Comparison of ENCODE assay signal across 8 cellular contexts in genomic region chr7:92133133-92133736, GRCh38.
DNase-seq lines count a peak whose midpoint lies in the region; ATAC-seq, FAIRE-seq and TF ChIP-seq lines count a peak whose summit lies in the region.

No MANE protein-coding gene starts in this region.

- CTCF ChIA-PET in HEK293T (lab: Yijun Ruan, JAX), result interaction anchor here (0.6 to 0.9 kb wide), 7 partner anchors 8 to 509 kb away, joined by 3 to 5 read pairs (median 3); partner anchors contain the start of gene MTERF1

- H3K4me1 ChIP-seq in mucosa of rectum (ENCODE audit: control insufficient read depth in 2 of 2, insufficient read depth in 2 of 2, low read length in 2 of 2), result peaks cover 6 to 13% of the 10 kb centered on the region in 2 donors

- no peak for FAIRE-seq in D721Med (lab: Jason Lieb, UNC)

- TF ChIP-seq CTCF in D721Med (IDR thresholded peaks at IDR 0.05; ENCODE audit: insufficient read depth, missing control alignments), result no peak

- POLR2A ChIA-PET in HEK293T (lab: Yijun Ruan, JAX), result interaction anchor here (0.6 to 2.4 kb wide), 8 partner anchors 8 to 314 kb away, joined by 3 to 13 read pairs (median 3); partner anchors contain the start of genes AKAP9, ANKIB1, GATAD1 and KRIT1

- peak overlapping the region; percentile 81 to 94 for H3K4me3 ChIP-seq in mucosa of rectum (ENCODE audit: low read length in 2 of 2)

- H3K36me3 ChIP-seq in mucosa of rectum (ENCODE audit: control insufficient read depth in 2 of 2, insufficient read depth in 2 of 2, low read length in 2 of 2), result peaks cover 8 to 13% of the 10 kb centered on the region in 2 donors

- H3K27me3 ChIP-seq in mucosa of rectum (ENCODE audit: control insufficient read depth in 2 of 2, insufficient read depth in 2 of 2, low read length in 2 of 2), result no peaks in the 10 kb centered on the region

- no peaks in the 10 kb centered on the region for H3K9me3 ChIP-seq in mucosa of rectum (ENCODE audit: control insufficient read depth in 2 of 2, low read length in 2 of 2)

- peak overlapping the region; percentile 95 for H3K27ac ChIP-seq in cingulate gyrus (ENCODE audit: low read depth, low read length)
- peak overlapping the region; percentile 96 to 98 for H3K27ac ChIP-seq in mucosa of rectum (ENCODE audit: low read depth in 2 of 2, low read length in 2 of 2)

- peak; percentile 25 for ATAC-seq in GM18502 (IDR thresholded peaks at IDR 0.05; ENCODE audit: poor library complexity, unreplicated experiment)

- no peak for DNase-seq in HEK293T (ENCODE audit: extremely low spot score)
- DNase-seq in NOMO-1 treated with dmso at 0.1 percent for 144 hours (lab: John Stamatoyannopoulos, UW; ENCODE audit: unreplicated experiment), result peak; percentile 89
- no peak for DNase-seq in NCI-H82 treated with DMSO at 0.1 percent for 48 hours (lab: John Stamatoyannopoulos, UW; ENCODE audit: unreplicated experiment)
- DNase-seq in D721Med (ENCODE audit: insufficient read length, low spot score), result no peak
- no peak for DNase-seq in NCI-H2171 (lab: John Stamatoyannopoulos, UW)

- H3K9ac ChIP-seq in mucosa of rectum (ENCODE audit: low read depth in 1 of 2, low read length in 2 of 2), result peak overlapping the region; percentile 94 to 97

TF ChIP-seq in HEK293T, 16 proteins besides CTCF, POLR2A, EP300 and RAD21:
- no peak for TF ChIP-seq FOXM1 (IDR thresholded peaks at IDR 0.05; ENCODE audit: borderline replicate concordance)
- TF ChIP-seq SUZ12 (IDR thresholded peaks at IDR 0.05), result no peak
- TF ChIP-seq CTBP1 (IDR thresholded peaks at IDR 0.05; ENCODE audit: borderline replicate concordance), result no peak
- TF ChIP-seq BHLHE40 (IDR thresholded peaks at IDR 0.05; ENCODE audit: borderline replicate concordance), result no peak
- no peak for TF ChIP-seq SP1 (IDR thresholded peaks at IDR 0.05)
- peak; percentile 52; the same call in 1 of the 2 replicates for TF ChIP-seq ZNF384 (IDR thresholded peaks at IDR 0.05)
- TF ChIP-seq ELF4 (IDR thresholded peaks at IDR 0.05), result no peak
